12 cellular contexts compared by ENCODE assay signal in the genomic region with DNA sequence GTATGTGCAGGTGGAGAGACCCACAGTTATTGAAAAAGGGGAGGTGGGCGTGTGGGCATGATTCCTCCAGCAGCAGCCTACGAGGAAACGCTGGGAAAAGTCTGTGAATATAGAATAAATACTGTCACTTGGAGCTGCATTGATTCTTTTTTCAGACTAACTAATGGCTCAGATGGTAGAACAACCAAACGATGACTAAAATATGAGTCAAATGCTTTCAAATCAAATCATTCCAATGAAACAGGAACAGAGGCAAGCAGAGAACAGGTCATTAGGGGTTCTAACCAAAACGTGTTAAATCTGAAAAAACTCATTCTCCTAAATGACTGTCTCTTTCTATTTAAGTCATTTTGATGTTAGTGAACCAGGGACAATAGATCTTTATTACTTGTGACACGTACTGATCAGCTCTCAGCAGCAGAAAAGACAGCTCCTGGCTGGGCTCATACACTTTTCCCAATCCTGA. TPM values are rescaled to one million over a fixed set of nuclear protein-coding genes. Genes with fewer than 3 reads are reported as not detected.
A peak's percentile ranks its signal among the peaks of the same experiment; 100 is the strongest.
DNase-seq lines count a peak whose midpoint lies in the region; FAIRE-seq and TF ChIP-seq lines count a peak whose summit lies in the region.
"Had no signal": no experiment of that assay in that cellular context is flagged by ENCODE, and none has a peak within 500 bp of the region (broad histone marks: within the 10 kb centered on the region; RNA-seq: fewer than 3 reads in every experiment).

No MANE protein-coding gene starts in this region.

- peak; percentile 10 for DNase-seq in GM04504 (ENCODE audit: low read depth)
- peak; percentile 72 for DNase-seq in GM23248
- no peak for DNase-seq in PC-9
- no peak for DNase-seq in keratinocyte (ENCODE audit: low read depth, low spot score)
- no peak for DNase-seq in GM10266 (ENCODE audit: extremely low spot score)
- DNase-seq in activated T-helper 2 cell treated with anti-CD3 and anti-CD28 coated beads, Interferon-gamma antibody, Interleukin-2, Interleukin-4, amounts not matched to agents 10 μg/mL and 5 μg/mL and 100 μg/mL, durations not matched to agents 14 hours and 24 hours and 36 hours (ENCODE audit: low spot score), result no peak
- no peak for DNase-seq in DMS 273 treated with DMSO at 0.1 percent for 48 hours (lab: John Stamatoyannopoulos, UW)
- DNase-seq in erythroblast (lab: John Stamatoyannopoulos, UW), result no peak
- DNase-seq: CD4-positive, alpha-beta memory T cell; GOT3; NCI-H1092 treated with DMSO at 0.1 percent for 48 hours had no signal

- peaks cover 4% of the 10 kb centered on the region; the same call in 1 of the 2 replicates for H3F3A ChIP-seq in GM23248 (ENCODE audit: insufficient read depth)
- H3F3A ChIP-seq in PC-9 (ENCODE audit: insufficient read depth, low read depth), result no peaks in the 10 kb centered on the region

- no peaks in the 10 kb centered on the region for H4K20me1 ChIP-seq in GM23248 (ENCODE audit: insufficient read depth)
- H4K20me1 ChIP-seq in PC-9 (ENCODE audit: insufficient read depth), result no peaks in the 10 kb centered on the region
- H4K20me1 ChIP-seq in keratinocyte (ENCODE audit: control insufficient read depth, extremely low read depth, insufficient read depth, low read length), result no peaks in the 10 kb centered on the region

- no peaks in the 10 kb centered on the region for H3K9me2 ChIP-seq in GM23248 (ENCODE audit: insufficient read depth)
- H3K9me2 ChIP-seq in PC-9 (ENCODE audit: insufficient read depth), result no peaks in the 10 kb centered on the region

- H3K36me3 ChIP-seq in GM23248 (ENCODE audit: low read depth), result no peaks in the 10 kb centered on the region
- no peaks in the 10 kb centered on the region for H3K36me3 ChIP-seq in PC-9 (ENCODE audit: low read depth)
- peaks cover 0 to 2% of the 10 kb centered on the region in 2 experiments for H3K36me3 ChIP-seq in keratinocyte (ENCODE audit: control insufficient read depth in 2 of 2, extremely low read depth in 1 of 2, insufficient read depth in 2 of 2, low read length in 2 of 2)

- TF ChIP-seq CTCF in PC-9 (conservative IDR thresholded peaks at IDR 0.05) (no peak), keratinocyte (optimal IDR thresholded peaks at IDR 0.05 in 1 of 3, IDR thresholded peaks at IDR 0.05 in 1 of 3, conservative IDR thresholded peaks at IDR 0.05 in 1 of 3; ENCODE audit: extremely low read depth in 1 of 3, insufficient read depth in 2 of 3, low read length in 3 of 3) (no peak), GM10266 (IDR thresholded peaks at IDR 0.05; ENCODE audit: control insufficient read depth, insufficient read depth, low read depth, missing control alignments) (no peak)

- no peak for TF ChIP-seq POLR2A in erythroblast (IDR thresholded peaks at IDR 0.05; ENCODE audit: low read length)

- no TSS peak for BruUV-seq in PC-9 (replicated peaks; lab: Mats Ljungman, UMichigan)

- POLR2A ChIA-PET in PC-9 (lab: Charles Lee; ENCODE audit: unreplicated experiment), result no interaction called here

- CTCF ChIA-PET in PC-9 (lab: Charles Lee), result no interaction called here

- H3K4me2 ChIP-seq in GM23248 (ENCODE audit: unreplicated experiment) (peak overlapping the region; percentile 30), PC-9 (0 out of 2 replicates have a peak overlapping the region, but pooled peaks have one; percentile 10), keratinocyte (ENCODE audit: control insufficient read depth, extremely low read depth, insufficient read depth, low read depth, low read length) (peak overlapping the region; percentile 52)

- H3K4me3 Mint-ChIP-seq in activated T-helper 2 cell treated with anti-CD3 and anti-CD28 coated beads, Interferon-gamma antibody, Interleukin-2, Interleukin-4, amounts not matched to agents 10 μg/mL and 5 μg/mL and 100 μg/mL, durations not matched to agents 14 hours and 24 hours and 36 hours (ENCODE audit: low read depth), result no peak overlapping the region
- H3K4me3 Mint-ChIP-seq: CD4-positive, alpha-beta memory T cell had no signal

- H3K9me3 Mint-ChIP-seq in activated T-helper 2 cell treated with anti-CD3 and anti-CD28 coated beads, Interferon-gamma antibody, Interleukin-2, Interleukin-4, amounts not matched to agents 10 μg/mL and 5 μg/mL and 100 μg/mL, durations not matched to agents 14 hours and 24 hours and 36 hours, result no peaks in the 10 kb centered on the region

- H3K36me3 Mint-ChIP-seq in activated T-helper 2 cell treated with anti-CD3 and anti-CD28 coated beads, Interferon-gamma antibody, Interleukin-2, Interleukin-4, amounts not matched to agents 10 μg/mL and 5 μg/mL and 100 μg/mL, durations not matched to agents 14 hours and 24 hours and 36 hours (ENCODE audit: low read depth), result no peaks in the 10 kb centered on the region
- H3K36me3 Mint-ChIP-seq: CD4-positive, alpha-beta memory T cell had no signal

- intact Hi-C loops in PC-9 (cut with micrococcal nuclease; ENCODE audit: unreplicated experiment), result no loop called here
- intact Hi-C loops in activated T-helper 2 cell treated with anti-CD3 and anti-CD28 coated beads, Interferon-gamma antibody, Interleukin-2, Interleukin-4, amounts not matched to agents 10 μg/mL and 5 μg/mL and 100 μg/mL, durations not matched to agents 14 hours and 24 hours and 36 hours (cut with micrococcal nuclease), result no loop called here

- dilution Hi-C loops in keratinocyte (cut with MboI; ENCODE audit: extremely low pct_ligation_motif_present, low sequenced_read_pairs), result no loop called here

- H3K27ac ChIP-seq in GM23248 (no peak overlapping the region), PC-9 (no peak overlapping the region), keratinocyte (ENCODE audit: control insufficient read depth, insufficient read depth, low read length) (peak overlapping the region; percentile 13)

- 0 out of 2 replicates have a peak overlapping the region, but pooled peaks have one; percentile 6 for H2AFZ ChIP-seq in GM23248
- H2AFZ ChIP-seq in PC-9, result no peak overlapping the region
- no peak overlapping the region for H2AFZ ChIP-seq in keratinocyte (ENCODE audit: control insufficient read depth, low read length)

- H3K9me3 ChIP-seq in GM23248 (ENCODE audit: low read depth), result no peaks in the 10 kb centered on the region
- H3K9me3 ChIP-seq in PC-9 (ENCODE audit: insufficient read depth, low read depth), result no peaks in the 10 kb centered on the region
- no peaks in the 10 kb centered on the region for H3K9me3 ChIP-seq in keratinocyte (ENCODE audit: control insufficient read depth, low read depth, low read length)

- no peaks in the 10 kb centered on the region for H3K4me1 Mint-ChIP-seq in activated T-helper 2 cell treated with anti-CD3 and anti-CD28 coated beads, Interferon-gamma antibody, Interleukin-2, Interleukin-4, amounts not matched to agents 10 μg/mL and 5 μg/mL and 100 μg/mL, durations not matched to agents 14 hours and 24 hours and 36 hours (ENCODE audit: low read depth)
- H3K4me1 Mint-ChIP-seq: CD4-positive, alpha-beta memory T cell had no signal

- H3K4me3 ChIP-seq in GM23248 (no peak overlapping the region), PC-9 (no peak overlapping the region), keratinocyte (ENCODE audit: control insufficient read depth in 2 of 3, extremely low read depth in 1 of 3, insufficient read depth in 2 of 3, low read depth in 1 of 3, low read length in 3 of 3) (no peak overlapping the region)

- no peak overlapping the region for H3K27ac Mint-ChIP-seq in activated T-helper 2 cell treated with anti-CD3 and anti-CD28 coated beads, Interferon-gamma antibody, Interleukin-2, Interleukin-4, amounts not matched to agents 10 μg/mL and 5 μg/mL and 100 μg/mL, durations not matched to agents 14 hours and 24 hours and 36 hours
- H3K27ac Mint-ChIP-seq: CD4-positive, alpha-beta memory T cell had no signal

- H3K4me1 ChIP-seq in GM23248 (ENCODE audit: insufficient read depth) (peaks cover 6% of the 10 kb centered on the region; the same call in 1 of the 2 replicates), PC-9 (replicated peaks; ENCODE audit: insufficient read depth) (no peaks in the 10 kb centered on the region), keratinocyte (ENCODE audit: control insufficient read depth, extremely low read depth, insufficient read depth, low read length) (peaks cover 10% of the 10 kb centered on the region)

- peak; percentile 87 for FAIRE-seq in keratinocyte (lab: Jason Lieb, UNC)

- 37 to 38% methylated on average over 6 of the region's 6 CpGs for WGBS in GM23248 (ENCODE audit: low coverage in 1 of 2, low lambda C conversion rate in 2 of 2, missing lambda C conversion rate in 2 of 2), 2 experiments

- H3K27me3 ChIP-seq in GM23248 (replicated peaks; ENCODE audit: insufficient read depth) (no peaks in the 10 kb centered on the region), PC-9 (ENCODE audit: insufficient read depth, low read depth) (no peaks in the 10 kb centered on the region), keratinocyte (ENCODE audit: control insufficient read depth, extremely low read depth, insufficient read depth, low read length) (no peaks in the 10 kb centered on the region)

- H3K79me2 ChIP-seq in GM23248 (ENCODE audit: insufficient read depth), result no peaks in the 10 kb centered on the region
- no peaks in the 10 kb centered on the region for H3K79me2 ChIP-seq in PC-9 (ENCODE audit: low read depth)
- H3K79me2 ChIP-seq in keratinocyte (ENCODE audit: control insufficient read depth, insufficient read depth, low read length), result no peaks in the 10 kb centered on the region

- H3K9me1 ChIP-seq in keratinocyte (ENCODE audit: control insufficient read depth, extremely low read depth, insufficient read depth, low read length), result no peaks in the 10 kb centered on the region

- in situ Hi-C loops in GM23248 (cut with MboI), result no loop called here

- no peaks in the 10 kb centered on the region for H3K27me3 Mint-ChIP-seq in activated T-helper 2 cell treated with anti-CD3 and anti-CD28 coated beads, Interferon-gamma antibody, Interleukin-2, Interleukin-4, amounts not matched to agents 10 μg/mL and 5 μg/mL and 100 μg/mL, durations not matched to agents 14 hours and 24 hours and 36 hours (ENCODE audit: low read depth)
- H3K27me3 Mint-ChIP-seq: CD4-positive, alpha-beta memory T cell had no signal

- H3K9ac ChIP-seq in GM23248 (no peak overlapping the region), keratinocyte (ENCODE audit: control insufficient read depth, extremely low read depth, insufficient read depth, low read length) (no peak overlapping the region)

RNA-seq across cellular contexts. Expression of a gene that starts 35.1 kb away (rescaled TPM):
- 1.5 and 1.9 TPM in 2 replicates for total RNA-seq in GM23248 (2014; rRNA removed; shearing (Covaris generic))
- polyA plus RNA-seq in GM23248 (2016; fragmentation: Nextera tagmentation; extraction: Ambion mirVana) (1.8 and 2.2 TPM in 2 replicates), keratinocyte (1.2 to 1.3 TPM (median 1.2 TPM) in 3 replicates)
- 2.0 and 4.4 TPM in 2 replicates for total RNA-seq in PC-9 (2021)
- polyA plus RNA-seq in keratinocyte (2011; ENCODE audit: low read depth), result 0.45 TPM
- 0.55 and 0.70 TPM in 2 replicates for polyA plus RNA-seq in keratinocyte (2011; cell fraction: cytosol; rRNA removed)
- 3.5 TPM in 2 replicates for polyA plus RNA-seq in keratinocyte (2011; cell fraction: nucleus; rRNA removed)
- 0.72 and 1.0 TPM in 2 replicates for polyA plus RNA-seq in keratinocyte (2012; ENCODE audit: low replicate concordance)
- polyA minus RNA-seq in keratinocyte, result 0.63 to 1.3 TPM (median 1.1 TPM) in 3 replicates
- polyA minus RNA-seq in keratinocyte (2011; cell fraction: cytosol; rRNA and poly(A)+ RNA removed), result not detected
- polyA minus RNA-seq in keratinocyte (2011; cell fraction: nucleus; rRNA and poly(A)+ RNA removed), result 1.2 and 2.2 TPM in 2 replicates
- total RNA-seq in activated T-helper 2 cell treated with anti-CD3 and anti-CD28 coated beads, Interferon-gamma antibody, Interleukin-2, Interleukin-4, amounts not matched to agents 10 μg/mL and 5 μg/mL and 100 μg/mL, durations not matched to agents 14 hours and 24 hours and 36 hours, result not detected in 2 replicates
- total RNA-seq: CD4-positive, alpha-beta memory T cell; T-helper 2 cell treated with Interferon-gamma antibody and Interleukin-4, amounts not matched to agents 100 ng/mL and 5 ng/mL, for 36 hours had no signal
- polyA plus RNA-seq: CD4-positive, alpha-beta memory T cell had no signal

Comparison
In these comparisons a context has a peak if more than half of its experiments do, and no peak if none do; other contexts are left out.
1. DNase-seq: peak in GM04504 (single experiment) and GM23248 (single experiment); none in PC-9 (0 of 2), keratinocyte (single experiment), GM10266 (single experiment), activated T-helper 2 cell treated with anti-CD3 and anti-CD28 coated beads, Interferon-gamma antibody, Interleukin-2, Interleukin-4, amounts not matched to agents 10 μg/mL and 5 μg/mL and 100 μg/mL, durations not matched to agents 14 hours and 24 hours and 36 hours (single experiment), DMS 273 treated with DMSO at 0.1 percent for 48 hours (single experiment) and erythroblast (0 of 2).
2. Peak in every context shown above with its lines, with median percentiles within 50 percentile points of each other: H3K4me2 ChIP-seq.